ENCODE assay signal across 8 cellular contexts in the genomic region with DNA sequence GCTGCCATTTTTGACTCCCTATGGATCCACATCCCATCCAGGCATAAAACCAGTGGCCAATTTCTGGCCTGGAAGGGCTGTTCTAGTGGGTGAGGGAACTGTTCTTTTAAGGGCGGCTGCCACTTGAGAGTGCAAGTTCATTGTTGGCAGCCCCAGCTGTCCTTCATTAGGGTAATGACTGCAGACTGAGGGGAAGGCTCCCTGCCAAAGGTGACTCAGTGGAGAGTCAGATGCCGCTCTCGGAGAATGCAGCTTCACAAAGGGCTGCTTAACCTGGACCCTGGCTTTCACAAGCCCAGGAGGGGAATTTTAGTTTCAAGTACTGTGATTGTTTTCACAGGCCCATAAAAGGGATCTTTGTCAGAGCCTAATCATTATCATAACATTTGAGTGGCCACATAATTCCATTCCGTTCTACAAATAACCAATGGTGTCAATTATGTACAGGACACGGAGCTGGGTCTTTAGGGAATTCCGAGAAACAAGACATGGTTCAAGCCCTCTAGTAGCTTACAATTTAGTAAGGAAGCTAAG.
DNase-seq lines count a peak whose midpoint lies in the region.

No MANE protein-coding gene starts in this region.

- peak; percentile 95 for DNase-seq in DMS53 (lab: John Stamatoyannopoulos, UW)
- DNase-seq in NCI-H2227 treated with DMSO at 0.1 percent for 48 hours (lab: John Stamatoyannopoulos, UW), result peak; percentile 98
- DNase-seq in dermis blood vessel endothelial cell, result peak; percentile 95
- DNase-seq in non-pigmented ciliary epithelial cell (ENCODE audit: low read depth), result peak; percentile 83
- DNase-seq in activated T-cell treated with anti-CD3 and anti-CD28 coated beads for 4 hours, result no peak
- DNase-seq in NAMALWA (ENCODE audit: low spot score), result no peak
- no peak for DNase-seq in OCI-M2 (lab: John Stamatoyannopoulos, UW; ENCODE audit: unreplicated experiment)
- no peak for DNase-seq in activated T-helper 1 cell treated with anti-CD3 and anti-CD28 coated beads, Interleukin-12 subunit alpha, Interleukin-12 subunit beta, Interleukin-2, Interleukin-4 antibody, amounts not matched to agents 30 ng/mL and 10 ng/mL and 1 ng/mL, durations not matched to agents 14 hours and 24 hours and 36 hours (ENCODE audit: low spot score)

- peaks cover 8% of the 10 kb centered on the region for H3K9me3 Mint-ChIP-seq in activated T-helper 1 cell treated with anti-CD3 and anti-CD28 coated beads, Interleukin-12 subunit alpha, Interleukin-12 subunit beta, Interleukin-2, Interleukin-4 antibody, amounts not matched to agents 30 ng/mL and 10 ng/mL and 1 ng/mL, durations not matched to agents 14 hours and 24 hours and 36 hours

- H3K36me3 Mint-ChIP-seq in activated T-helper 1 cell treated with anti-CD3 and anti-CD28 coated beads, Interleukin-12 subunit alpha, Interleukin-12 subunit beta, Interleukin-2, Interleukin-4 antibody, amounts not matched to agents 30 ng/mL and 10 ng/mL and 1 ng/mL, durations not matched to agents 14 hours and 24 hours and 36 hours (ENCODE audit: low read depth), result no peaks in the 10 kb centered on the region

- no peaks in the 10 kb centered on the region for H3K27me3 Mint-ChIP-seq in activated T-helper 1 cell treated with anti-CD3 and anti-CD28 coated beads, Interleukin-12 subunit alpha, Interleukin-12 subunit beta, Interleukin-2, Interleukin-4 antibody, amounts not matched to agents 30 ng/mL and 10 ng/mL and 1 ng/mL, durations not matched to agents 14 hours and 24 hours and 36 hours (ENCODE audit: insufficient read depth)

- intact Hi-C loops in activated T-helper 1 cell treated with anti-CD3 and anti-CD28 coated beads, Interleukin-12 subunit alpha, Interleukin-12 subunit beta, Interleukin-2, Interleukin-4 antibody, amounts not matched to agents 30 ng/mL and 10 ng/mL and 1 ng/mL, durations not matched to agents 14 hours and 24 hours and 36 hours (cut with micrococcal nuclease), result no loop called here

- H3K4me1 Mint-ChIP-seq in activated T-helper 1 cell treated with anti-CD3 and anti-CD28 coated beads, Interleukin-12 subunit alpha, Interleukin-12 subunit beta, Interleukin-2, Interleukin-4 antibody, amounts not matched to agents 30 ng/mL and 10 ng/mL and 1 ng/mL, durations not matched to agents 14 hours and 24 hours and 36 hours (ENCODE audit: low read depth), result no peaks in the 10 kb centered on the region

- H3K4me3 Mint-ChIP-seq in activated T-helper 1 cell treated with anti-CD3 and anti-CD28 coated beads, Interleukin-12 subunit alpha, Interleukin-12 subunit beta, Interleukin-2, Interleukin-4 antibody, amounts not matched to agents 30 ng/mL and 10 ng/mL and 1 ng/mL, durations not matched to agents 14 hours and 24 hours and 36 hours, result no peak overlapping the region

- H3K27ac Mint-ChIP-seq in activated T-helper 1 cell treated with anti-CD3 and anti-CD28 coated beads, Interleukin-12 subunit alpha, Interleukin-12 subunit beta, Interleukin-2, Interleukin-4 antibody, amounts not matched to agents 30 ng/mL and 10 ng/mL and 1 ng/mL, durations not matched to agents 14 hours and 24 hours and 36 hours, result no peak overlapping the region

Comparison
In these comparisons a context has a peak if more than half of its experiments do, and no peak if none do; other contexts are left out.
1. DNase-seq: peak in DMS53 (single experiment), NCI-H2227 treated with DMSO at 0.1 percent for 48 hours (single experiment), dermis blood vessel endothelial cell (single experiment) and non-pigmented ciliary epithelial cell (single experiment); none in activated T-cell treated with anti-CD3 and anti-CD28 coated beads for 4 hours (single experiment), NAMALWA (single experiment), OCI-M2 (single experiment) and activated T-helper 1 cell treated with anti-CD3 and anti-CD28 coated beads, Interleukin-12 subunit alpha, Interleukin-12 subunit beta, Interleukin-2, Interleukin-4 antibody, amounts not matched to agents 30 ng/mL and 10 ng/mL and 1 ng/mL, durations not matched to agents 14 hours and 24 hours and 36 hours (single experiment).